8 cellular contexts compared by ENCODE assay signal in the genomic region with DNA sequence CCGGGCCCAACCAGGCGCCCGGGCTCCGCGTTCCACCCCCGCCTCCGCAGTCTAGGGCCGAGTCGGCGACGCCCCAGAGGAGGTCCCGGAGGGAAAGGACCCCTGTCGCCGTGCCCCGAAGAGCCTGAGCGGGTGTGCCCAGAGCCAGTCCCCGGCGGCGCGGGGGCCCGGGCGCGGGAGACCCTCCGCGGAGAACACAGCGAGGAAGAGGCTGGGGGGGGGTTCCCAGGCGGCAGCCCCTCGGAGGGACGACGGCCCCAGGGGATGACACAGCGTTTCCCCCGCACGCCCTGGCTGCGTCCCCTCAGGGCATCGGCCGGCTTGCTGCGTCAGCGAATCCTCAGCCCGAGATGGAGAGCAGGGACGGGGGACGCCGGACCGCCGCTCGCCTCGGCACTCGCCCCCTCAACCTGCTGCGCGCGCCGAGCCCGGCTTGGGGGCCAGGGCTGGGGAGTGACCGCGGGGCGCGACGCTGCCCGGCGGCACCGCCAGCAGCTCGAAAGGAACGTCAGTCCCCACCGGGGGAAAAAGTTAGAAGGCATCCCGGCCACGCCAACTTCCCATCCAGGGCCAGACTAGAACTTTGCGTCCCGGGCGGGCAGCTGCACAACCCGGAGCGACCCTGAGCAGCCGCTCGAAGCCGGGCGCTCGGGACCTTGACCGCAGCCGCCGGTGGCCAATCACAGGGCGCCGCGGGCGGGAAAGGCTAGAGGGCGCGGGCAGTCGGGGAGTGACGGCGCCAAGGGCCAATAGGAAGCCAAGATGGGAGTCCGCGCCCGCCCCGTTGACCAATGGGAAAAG. TPM values are rescaled to one million over a fixed set of nuclear protein-coding genes. Genes with fewer than 3 reads are reported as not detected.
DNase-seq lines count a peak whose midpoint lies in the region; ATAC-seq and TF ChIP-seq lines count a peak whose summit lies in the region.

No MANE protein-coding gene starts in this region.

- no peaks in the 10 kb centered on the region for H3K9me2 ChIP-seq in PC-3 (replicated peaks; ENCODE audit: low read length)

- no peak for TF ChIP-seq CTCF in PC-3 (conservative IDR thresholded peaks at IDR 0.05; ENCODE audit: low read depth, low read length)

- CTCF ChIA-PET in PC-3 (lab: Charles Lee) = no interaction called here

- no peak for TF ChIP-seq RAD21 in Ishikawa (IDR thresholded peaks at IDR 0.05; ENCODE audit: low read depth)

- no peaks in the 10 kb centered on the region for H3F3A ChIP-seq in PC-3 (ENCODE audit: low read length, unreplicated experiment)

- peak overlapping the region; percentile 63 for H3K27ac ChIP-seq in PC-3 (ENCODE audit: low read length)
- H3K27ac ChIP-seq in muscle layer of colon (ENCODE audit: low read depth, low read length) = peak overlapping the region; percentile 97

- H3K9me3 Mint-ChIP-seq in activated T-cell treated with anti-CD3 and anti-CD28 coated beads, Interleukin-2, amount 50 U/mL, for 24 hours = no peaks in the 10 kb centered on the region

- intact Hi-C loops in PC-3 (cut with micrococcal nuclease) = loop anchor here (2.0 to 5.0 kb wide), 4 partner anchors 59 to 179 kb away; no protein-coding TSS in a partner anchor

- ATAC-seq in GM21717 (IDR thresholded peaks at IDR 0.05; ENCODE audit: unreplicated experiment) = peak; percentile 89
- peak; percentile 91 for ATAC-seq in PC-3
- peak; percentile 90 for ATAC-seq in esophagus mucosa

- H3K4me1 ChIP-seq in PC-3 (ENCODE audit: insufficient read depth, low read length) (peaks cover 22% of the 10 kb centered on the region), muscle layer of colon (ENCODE audit: insufficient read depth, low read length) (peaks cover 22% of the 10 kb centered on the region)

- H3K4me3 ChIP-seq in PC-3 (ENCODE audit: low read length) (peak overlapping the region; percentile 99), muscle layer of colon (ENCODE audit: low read depth in 1 of 2, low read length in 2 of 2) (peak overlapping the region; percentile 85 to 92)

- H3K9ac ChIP-seq in PC-3 (ENCODE audit: low read length) (peak overlapping the region; percentile 89), muscle layer of colon (ENCODE audit: low read length) (peak overlapping the region; percentile 80)

- POLR2A ChIA-PET in PC-3 (lab: Charles Lee; ENCODE audit: unreplicated experiment) = no interaction called here

- H3K36me3 ChIP-seq in PC-3 (ENCODE audit: low read depth, low read length) (no peaks in the 10 kb centered on the region; the same call in 1 of the 2 replicates), muscle layer of colon (ENCODE audit: insufficient read depth, low read length) (peaks cover 10% of the 10 kb centered on the region)

- peak overlapping the region; percentile 98 for H3K4me2 ChIP-seq in PC-3 (ENCODE audit: low read length)

- DNase-seq in DMS153 (lab: John Stamatoyannopoulos, UW) = peak; percentile 89
- DNase-seq in PC-3 = peak; percentile 94
- peak; percentile 99 for DNase-seq in activated T-cell treated with anti-CD3 and anti-CD28 coated beads, Interleukin-2, amount 50 U/mL, for 24 hours
- peak; percentile 99 for DNase-seq in stimulated activated CD8-positive, alpha-beta memory T cell treated with anti-CD3 and anti-CD28 coated beads, Interleukin-4, amount 100 ng/mL, for 48 hours

- peak overlapping the region; percentile 89 for H3K4me3 Mint-ChIP-seq in activated T-cell treated with anti-CD3 and anti-CD28 coated beads, Interleukin-2, amount 50 U/mL, for 24 hours

- peaks cover 52% of the 10 kb centered on the region for H3K79me2 ChIP-seq in PC-3 (ENCODE audit: low read length)

- H3K4me1 Mint-ChIP-seq in activated T-cell treated with anti-CD3 and anti-CD28 coated beads, Interleukin-2, amount 50 U/mL, for 24 hours (ENCODE audit: low read depth) = peaks cover 28% of the 10 kb centered on the region

- no TSS peak for BruUV-seq in PC-3 (replicated peaks; lab: Mats Ljungman, UMichigan)

- H4K20me1 ChIP-seq in PC-3 (ENCODE audit: low read length) = no peaks in the 10 kb centered on the region

- H3K27me3 ChIP-seq in PC-3 (ENCODE audit: low read length) (no peaks in the 10 kb centered on the region), muscle layer of colon (ENCODE audit: control insufficient read depth in 1 of 2, insufficient read depth in 2 of 2, low read length in 2 of 2) (no peaks in the 10 kb centered on the region)

- H3K27ac Mint-ChIP-seq in activated T-cell treated with anti-CD3 and anti-CD28 coated beads, Interleukin-2, amount 50 U/mL, for 24 hours = peak overlapping the region; percentile 95

- peak overlapping the region; percentile 99 for H2AFZ ChIP-seq in PC-3 (ENCODE audit: low read length)

- TF ChIP-seq EP300 in Ishikawa (IDR thresholded peaks at IDR 0.05; ENCODE audit: borderline replicate concordance) = no peak

- H3K9me3 ChIP-seq in PC-3 (ENCODE audit: low read length) = no peaks in the 10 kb centered on the region
- no peaks in the 10 kb centered on the region for H3K9me3 ChIP-seq in muscle layer of colon (ENCODE audit: low read length)

- H3K27me3 Mint-ChIP-seq in activated T-cell treated with anti-CD3 and anti-CD28 coated beads, Interleukin-2, amount 50 U/mL, for 24 hours = no peaks in the 10 kb centered on the region

- peaks cover 6% of the 10 kb centered on the region for H3K36me3 Mint-ChIP-seq in activated T-cell treated with anti-CD3 and anti-CD28 coated beads, Interleukin-2, amount 50 U/mL, for 24 hours (ENCODE audit: low read depth)

TF ChIP-seq in Ishikawa, 13 proteins besides CTCF, POLR2A, EP300 and RAD21:
- TF ChIP-seq TCF12 (IDR thresholded peaks at IDR 0.05; ENCODE audit: low read depth) (no peak; the same call in 1 of the 2 replicates), FOXM1 (IDR thresholded peaks at IDR 0.05; ENCODE audit: borderline replicate concordance, low read depth) (no peak), TAF1 (IDR thresholded peaks at IDR 0.05; ENCODE audit: low read depth) (peak; percentile 26; the same call in 1 of the 2 replicates), EGR1 (IDR thresholded peaks at IDR 0.05) (peak; percentile 23; the same call in 1 of the 2 replicates), ZBTB7A (IDR thresholded peaks at IDR 0.05; ENCODE audit: low read depth) (peak; percentile 93)
- TF ChIP-seq, protein P1, sequence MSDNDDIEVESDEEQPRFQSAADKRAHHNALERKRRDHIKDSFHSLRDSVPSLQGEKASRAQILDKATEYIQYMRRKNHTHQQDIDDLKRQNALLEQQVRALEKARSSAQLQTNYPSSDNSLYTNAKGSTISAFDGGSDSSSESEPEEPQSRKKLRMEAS (IDR thresholded peaks at IDR 0.05) = peak; percentile 52

RNA-seq across cellular contexts. Expression of gene SFXN5, which starts 0.7 kb away (rescaled TPM):
- total RNA-seq in PC-3 (2014; rRNA removed) (22.0 and 30.7 TPM in 2 replicates), esophagus mucosa (12.2 TPM)

RNA-seq across cellular contexts. Expression of gene RAB11FIP5, which starts 41.9 kb away (rescaled TPM):
- 26.6 and 36.9 TPM in 2 replicates for total RNA-seq in PC-3 (2014; rRNA removed)
- 10.4 TPM for total RNA-seq in esophagus mucosa

Comparison
In these comparisons a context has a peak if more than half of its experiments do, and no peak if none do; other contexts are left out.
1. Peak in every context shown above with its lines: DNase-seq, ATAC-seq, H3K4me3 ChIP-seq and H3K27ac ChIP-seq.